In genomic region chr12:6968426-6968825, GRCh38 we compare ENCODE assay signal across 13 cellular contexts. TPM values are rescaled to one million over a fixed set of nuclear protein-coding genes. Genes with fewer than 3 reads are reported as not detected.
A peak's percentile ranks its signal among the peaks of the same experiment; 100 is the strongest.
DNase-seq lines count a peak whose midpoint lies in the region; ATAC-seq and TF ChIP-seq lines count a peak whose summit lies in the region.
"Had no signal": no experiment of that assay in that cellular context is flagged by ENCODE, and none has a peak within 500 bp of the region (broad histone marks: within the 10 kb centered on the region; RNA-seq: fewer than 3 reads in every experiment).

No MANE protein-coding gene starts in this region.

- no peaks in the 10 kb centered on the region for H3K27me3 Mint-ChIP-seq in MCF 10A (ENCODE audit: insufficient read depth, unreplicated experiment)

- H3K4me1 ChIP-seq in DOHH2 (ENCODE audit: control insufficient read depth, low read length) (peaks cover 44% of the 10 kb centered on the region), Karpas-422 (ENCODE audit: low read length) (peaks cover 55% of the 10 kb centered on the region), trophoblast cell (ENCODE audit: control insufficient read depth in 1 of 2, insufficient read depth in 2 of 2, low read length in 2 of 2) (peaks cover 6 to 13% of the 10 kb centered on the region in 2 experiments)

- no peak overlapping the region for H4K8ac ChIP-seq in trophoblast cell (ENCODE audit: low read depth, low read length)

- H3K36me3 Mint-ChIP-seq in MCF 10A (ENCODE audit: insufficient read depth, unreplicated experiment): peaks cover 78% of the 10 kb centered on the region

- no peak overlapping the region for H2BK12ac ChIP-seq in trophoblast cell (ENCODE audit: low read length)

- H3K23ac ChIP-seq in trophoblast cell (ENCODE audit: low read length): peak overlapping the region; percentile 56

- peak overlapping the region; percentile 99 for H3K27ac Mint-ChIP-seq in MCF 10A (ENCODE audit: low read depth, unreplicated experiment)

- peaks cover 14% of the 10 kb centered on the region for H3K79me1 ChIP-seq in trophoblast cell (ENCODE audit: low read length)

- no peak for ATAC-seq in HG02884 (IDR thresholded peaks at IDR 0.05; ENCODE audit: unreplicated experiment)

- H3K27me3 ChIP-seq in DOHH2 (ENCODE audit: control insufficient read depth, low read length) (no peaks in the 10 kb centered on the region), Karpas-422 (ENCODE audit: low read length) (no peaks in the 10 kb centered on the region), trophoblast cell (ENCODE audit: insufficient read depth, low read length) (no peaks in the 10 kb centered on the region)

- no peak overlapping the region for H2BK120ac ChIP-seq in trophoblast cell (ENCODE audit: insufficient read depth, low read length, poor library complexity)

- no peak overlapping the region for H2BK5ac ChIP-seq in trophoblast cell (ENCODE audit: low read depth, low read length, poor library complexity)

- H3K27ac ChIP-seq in DOHH2 (ENCODE audit: low read depth, low read length): no peak overlapping the region
- peak overlapping the region; percentile 86 for H3K27ac ChIP-seq in Karpas-422 (ENCODE audit: low read length)
- no peak overlapping the region for H3K27ac ChIP-seq in trophoblast cell (ENCODE audit: low read depth, low read length)

- H4K12ac ChIP-seq in trophoblast cell (ENCODE audit: low read depth, low read length): no peak overlapping the region

- H3K4me2 ChIP-seq in DOHH2 (ENCODE audit: low read length) (peak overlapping the region; percentile 95), Karpas-422 (ENCODE audit: low read depth, low read length, poor library complexity, severe bottlenecking) (peak overlapping the region; percentile 67), trophoblast cell (ENCODE audit: low read length) (peak overlapping the region; percentile 54)

- no peak for DNase-seq in Karpas-422
- no peak for DNase-seq in MCF 10A (ENCODE audit: unreplicated experiment)
- no peak for DNase-seq in trophoblast cell
- no peak for DNase-seq in NCI-H2171 treated with DMSO at 0.1 percent for 48 hours (lab: John Stamatoyannopoulos, UW)
- no peak for DNase-seq in OCI-M1 (lab: John Stamatoyannopoulos, UW)
- no peak for DNase-seq in middle frontal gyrus (ENCODE audit: extremely low spot score, low spot score)
- DNase-seq: activated CD4-positive, CD25-positive, alpha-beta regulatory T cell; retina; stimulated activated naive CD4-positive, alpha-beta T cell had no signal

- CTCF ChIA-PET in MCF 10A (lab: Yijun Ruan, JAX): interaction anchor here (0.5 to 2.8 kb wide), 20 partner anchors 21 to 526 kb away, joined by 3 to 21 read pairs (median 4); partner anchors contain the start of genes C12orf57, LPCAT3, MLF2 and RNU7-1

- H3K9me2 ChIP-seq in DOHH2 (replicated peaks; ENCODE audit: control insufficient read depth, low read length) (no peaks in the 10 kb centered on the region), Karpas-422 (replicated peaks; ENCODE audit: insufficient read depth, low read length) (no peaks in the 10 kb centered on the region)

- H3K4ac ChIP-seq in trophoblast cell (ENCODE audit: low read depth, low read length): no peak overlapping the region

- no peaks in the 10 kb centered on the region for H3K9me3 ChIP-seq in DOHH2 (ENCODE audit: control insufficient read depth, insufficient read depth, low read length)
- no peaks in the 10 kb centered on the region for H3K9me3 ChIP-seq in Karpas-422 (ENCODE audit: low read length)
- H3K9me3 ChIP-seq in trophoblast cell (ENCODE audit: insufficient read depth, low read depth, low read length): peaks cover 3% of the 10 kb centered on the region

- WGBS in trophoblast cell (ENCODE audit: extremely low coverage, insufficient coverage, insufficient read length): no CpG with 5 or more reads among the region's 9 CpGs

- no peak overlapping the region for H3K14ac ChIP-seq in trophoblast cell (ENCODE audit: low read length)

- H3K4me3 ChIP-seq in DOHH2 (ENCODE audit: low read length) (peak overlapping the region; percentile 99; the same call in 1 of the 2 replicates), Karpas-422 (ENCODE audit: low read length) (peak overlapping the region; percentile 95; the same call in 1 of the 2 replicates), trophoblast cell (ENCODE audit: low read depth, low read length) (no peak overlapping the region)

- no peaks in the 10 kb centered on the region for H3K9me3 Mint-ChIP-seq in MCF 10A (ENCODE audit: unreplicated experiment)

- H2AFZ ChIP-seq in Karpas-422 (ENCODE audit: low read length): no peak overlapping the region
- H2AFZ ChIP-seq in trophoblast cell (ENCODE audit: insufficient read depth, low read length, poor library complexity): no peak overlapping the region

- H3K4me3 Mint-ChIP-seq in MCF 10A (ENCODE audit: unreplicated experiment): peak overlapping the region; percentile 93

- H3K36me3 ChIP-seq in DOHH2 (ENCODE audit: control insufficient read depth, low read length) (peaks cover 87% of the 10 kb centered on the region), Karpas-422 (ENCODE audit: insufficient read depth, low read length) (peaks cover 41% of the 10 kb centered on the region), trophoblast cell (ENCODE audit: control insufficient read depth in 1 of 2, insufficient read depth in 2 of 2, low read length in 2 of 2) (peaks cover 32 to 45% of the 10 kb centered on the region in 2 experiments)

- no peak overlapping the region for H4K91ac ChIP-seq in trophoblast cell (ENCODE audit: low read depth, low read length)

- POLR2A ChIA-PET in MCF 10A (lab: Yijun Ruan, JAX): interaction anchor here (0.6 to 4.5 kb wide), 13 partner anchors 24 to 434 kb away, joined by 3 to 78 read pairs (median 3); partner anchors contain the start of genes C12orf57, GAPDH, LPCAT3 and RNU7-1

- H4K20me1 ChIP-seq in DOHH2 (ENCODE audit: control insufficient read depth, insufficient read depth, low read depth, low read length) (peaks cover 16% of the 10 kb centered on the region; the same call in 1 of the 2 replicates), Karpas-422 (ENCODE audit: insufficient read depth, low read depth, low read length) (0 out of 2 replicates have a peak, but pooled peaks cover 5% of the 10 kb centered on the region)

- no TSS peak for BruUV-seq in MCF 10A (replicated peaks; lab: Mats Ljungman, UMichigan)

- H3K79me2 ChIP-seq in DOHH2 (ENCODE audit: control insufficient read depth, low read length): peaks cover 56% of the 10 kb centered on the region
- peaks cover 50% of the 10 kb centered on the region for H3K79me2 ChIP-seq in Karpas-422 (ENCODE audit: low read length)
- peaks cover 19% of the 10 kb centered on the region for H3K79me2 ChIP-seq in trophoblast cell (ENCODE audit: control insufficient read depth, insufficient read depth, low read length, poor library complexity)

- H3K4me1 Mint-ChIP-seq in MCF 10A (ENCODE audit: insufficient read depth, unreplicated experiment): peaks cover 51% of the 10 kb centered on the region

- H2AK5ac ChIP-seq in trophoblast cell (ENCODE audit: low read length): no peak overlapping the region

- H3K9ac ChIP-seq in Karpas-422 (ENCODE audit: low read length) (peak overlapping the region; percentile 99), trophoblast cell (ENCODE audit: low read length) (peak overlapping the region; percentile 36)

- H3F3A ChIP-seq in DOHH2 (ENCODE audit: control insufficient read depth, insufficient read depth): peaks cover 41% of the 10 kb centered on the region

- TF ChIP-seq CTCF in DOHH2 (IDR thresholded peaks at IDR 0.05; ENCODE audit: low read depth, low read length, poor library complexity, severe bottlenecking) (no peak), MCF 10A (IDR thresholded peaks at IDR 0.05; ENCODE audit: unreplicated experiment) (no peak)

- no peak overlapping the region for H3K18ac ChIP-seq in trophoblast cell (ENCODE audit: low read length)

- intact Hi-C loops in MCF 10A (cut with micrococcal nuclease): no loop called here

RNA-seq across cellular contexts. Expression of gene PHB2, which starts 2.0 kb away (rescaled TPM):
- 353 and 644 TPM in 2 replicates for total RNA-seq in Karpas-422 (2014; rRNA removed; shearing (Covaris generic); ENCODE audit: low replicate concordance)
- 249 and 305 TPM in 2 replicates for total RNA-seq in MCF 10A (2022)
- polyA plus RNA-seq in trophoblast cell (2013): 259 and 271 TPM in 2 replicates

RNA-seq across cellular contexts. Expression of gene EMG1, which starts 2.3 kb away (rescaled TPM):
- 56.6 and 71.1 TPM in 2 replicates for total RNA-seq in Karpas-422 (2014; rRNA removed; shearing (Covaris generic); ENCODE audit: low replicate concordance)
- total RNA-seq in MCF 10A (2022): 66.5 and 93.8 TPM in 2 replicates
- polyA plus RNA-seq in trophoblast cell (2013): 38.4 and 42.9 TPM in 2 replicates

RNA-seq across cellular contexts. Expression of gene PTPN6, which starts 17.3 kb away (rescaled TPM):
- 411 and 673 TPM in 2 replicates for total RNA-seq in Karpas-422 (2014; rRNA removed; shearing (Covaris generic); ENCODE audit: low replicate concordance)
- 10.3 and 13.2 TPM in 2 replicates for total RNA-seq in MCF 10A (2022)
- 19.7 and 21.5 TPM in 2 replicates for polyA plus RNA-seq in trophoblast cell (2013)

RNA-seq across cellular contexts. Expression of gene C12orf57, which starts 24.6 kb away (rescaled TPM):
- 264 and 402 TPM in 2 replicates for total RNA-seq in Karpas-422 (2014; rRNA removed; shearing (Covaris generic); ENCODE audit: low replicate concordance)
- total RNA-seq in MCF 10A (2022): 176 and 196 TPM in 2 replicates
- 141 and 142 TPM in 2 replicates for polyA plus RNA-seq in trophoblast cell (2013)

RNA-seq across cellular contexts. Expression of gene RNU7-1, which starts 24.8 kb away (rescaled TPM):
- total RNA-seq in Karpas-422 (2014; rRNA removed; shearing (Covaris generic); ENCODE audit: low replicate concordance): not detected in 2 replicates
- total RNA-seq in MCF 10A (2022): not detected in 2 replicates
- polyA plus RNA-seq in trophoblast cell (2013): not detected in 2 replicates
- total RNA-seq: chondrocyte, NCI-H460 had no signal

Comparison
In these comparisons a context has a peak if more than half of its experiments do, and no peak if none do; other contexts are left out.
1. RNA of gene PTPN6, which starts 17.3 kb away (total RNA-seq): 411 to 673 TPM in Karpas-422; 10.3 to 13.2 TPM in MCF 10A; every median in the first group is over 10 times any median in the second.
2. Peak in every context shown above with its lines, with median percentiles within 50 percentile points of each other: H3K4me2 ChIP-seq.